ENCODE assay signal across 8 cellular contexts in genomic region chrX:40176256-40176978, GRCh38.
DNase-seq lines count a peak whose midpoint lies in the region; ATAC-seq and TF ChIP-seq lines count a peak whose summit lies in the region.

No MANE protein-coding gene starts in this region.

- DNase-seq in ELF-1 (ENCODE audit: low read depth, low spot score) (peak; percentile 24), H9 (peak; percentile 56), RKO (ENCODE audit: low spot score) (peak; percentile 53), left cardiac atrium (peak; percentile 71), prostate gland (ENCODE audit: low spot score) (peak; percentile 50), mesenteric fat pad (ENCODE audit: low spot score) (no peak), NCI-H1694 treated with DMSO at 0.1 percent for 48 hours (lab: John Stamatoyannopoulos, UW) (no peak)

- ATAC-seq in left cardiac atrium: peak; percentile 53

- H3K4me1 Mint-ChIP-seq in H9: peaks cover 20 to 22% of the 10 kb centered on the region in 2 experiments
- H3K4me1 Mint-ChIP-seq in activated naive CD8-positive, alpha-beta T cell (ENCODE audit: low read depth): peaks cover 26% of the 10 kb centered on the region

- no peak overlapping the region for H3K23ac ChIP-seq in H9 (ENCODE audit: insufficient read length, low read depth, low read length)

- no peak overlapping the region for H2BK5ac ChIP-seq in H9 (ENCODE audit: insufficient read length, low read length)

- H3T11ph ChIP-seq in H9 (ENCODE audit: low read length): no peak overlapping the region

- H3K27me3 ChIP-seq in H9 (ENCODE audit: insufficient read depth, low read length): peaks cover 20% of the 10 kb centered on the region; the same call in 1 of the 2 replicates
- no peaks in the 10 kb centered on the region for H3K27me3 ChIP-seq in prostate gland (replicated peaks; ENCODE audit: insufficient read depth)

- peak overlapping the region; percentile 13 for H3K14ac ChIP-seq in H9 (ENCODE audit: insufficient read depth, low read length)

- H3K79me1 ChIP-seq in H9 (ENCODE audit: insufficient read depth, low read depth, low read length, poor library complexity, severe bottlenecking): no peaks in the 10 kb centered on the region

- H3K27ac ChIP-seq in H9 (ENCODE audit: insufficient read length, low read depth, low read length): no peak overlapping the region
- peak overlapping the region; percentile 91 for H3K27ac ChIP-seq in prostate gland

- H4K8ac ChIP-seq in H9 (replicated peaks; ENCODE audit: insufficient read length, low read depth, low read length): no peak overlapping the region

- H3K4me2 ChIP-seq in H9 (ENCODE audit: insufficient read depth, insufficient read length, low read length): peak overlapping the region; percentile 94

- peak overlapping the region; percentile 29 for H4K91ac ChIP-seq in H9 (ENCODE audit: insufficient read length, low read depth, low read length)

- no peaks in the 10 kb centered on the region for H3K36me3 ChIP-seq in prostate gland

- WGBS in H9 (ENCODE audit: extremely low coverage, insufficient read length, low lambda C conversion rate): no CpG with 5 or more reads among the region's 86 CpGs
- WGBS in prostate gland: no CpG with 5 or more reads among the region's 86 CpGs

- peak overlapping the region; percentile 82 for H3K18ac ChIP-seq in H9 (ENCODE audit: insufficient read length, low read depth, low read length)

- TF ChIP-seq POLR2A in prostate gland (IDR thresholded peaks at IDR 0.05): no peak

- intact Hi-C loops in left cardiac atrium (cut with DNase I) (loop anchor here in 1 of 2 donors (10.0 kb wide), 2 partner anchors 88 to 162 kb away; no protein-coding TSS in a partner anchor), prostate gland (cut with DNase I) (loop anchor here (10.0 kb wide), 1 partner anchor 442 kb away; no protein-coding TSS in a partner anchor)

- no peak overlapping the region for H2AK5ac ChIP-seq in H9 (ENCODE audit: insufficient read length, low read length)

- H3K9me3 Mint-ChIP-seq in H9: peaks cover 50 to 52% of the 10 kb centered on the region in 2 experiments
- no peaks in the 10 kb centered on the region for H3K9me3 Mint-ChIP-seq in activated naive CD8-positive, alpha-beta T cell (ENCODE audit: low read depth)

- no peaks in the 10 kb centered on the region for H3K9me3 ChIP-seq in H9 (ENCODE audit: control insufficient read depth, low read depth, low read length)
- H3K9me3 ChIP-seq in prostate gland: no peaks in the 10 kb centered on the region

- H2BK12ac ChIP-seq in H9 (ENCODE audit: insufficient read length, low read depth, low read length): no peak overlapping the region

- H2BK20ac ChIP-seq in H9 (ENCODE audit: low read depth, low read length, poor library complexity, severe bottlenecking): no peak overlapping the region

- no peak overlapping the region for H4K5ac ChIP-seq in H9 (ENCODE audit: insufficient read length, low read depth, low read length)

- no peak overlapping the region for H3K4ac ChIP-seq in H9 (ENCODE audit: low read depth, low read length)

- no peak overlapping the region for H2BK120ac ChIP-seq in H9 (ENCODE audit: low read depth, low read length, poor library complexity, severe bottlenecking)

- H3K4me3 Mint-ChIP-seq in H9: peak overlapping the region; percentile 69 to 78
- peak overlapping the region; percentile 87 for H3K4me3 Mint-ChIP-seq in activated naive CD8-positive, alpha-beta T cell

- peak overlapping the region; percentile 37 to 45 for H3K4me3 ChIP-seq in prostate gland

- no peak overlapping the region for H2BK15ac ChIP-seq in H9 (ENCODE audit: low read depth, low read length)

- H2AFZ ChIP-seq in H9 (ENCODE audit: low read length): no peak overlapping the region

- peak overlapping the region; percentile 35 for H3K9ac ChIP-seq in H9 (ENCODE audit: extremely low read depth, insufficient read length, low read length)

- TF ChIP-seq CTCF in H9 (conservative IDR thresholded peaks at IDR 0.05): no peak
- no peak for TF ChIP-seq CTCF in prostate gland (IDR thresholded peaks at IDR 0.05)

- no peaks in the 10 kb centered on the region; the same call in none of the 2 replicates for H3K4me1 ChIP-seq in H9 (ENCODE audit: insufficient read depth, low read length)
- no peaks in the 10 kb centered on the region for H3K4me1 ChIP-seq in prostate gland (replicated peaks)

- no peaks in the 10 kb centered on the region for H4K20me1 ChIP-seq in H9 (ENCODE audit: control insufficient read depth, insufficient read depth, insufficient read length)

- H3K27ac Mint-ChIP-seq in H9: no peak overlapping the region
- peak overlapping the region; percentile 99 for H3K27ac Mint-ChIP-seq in activated naive CD8-positive, alpha-beta T cell

- H3K56ac ChIP-seq in H9 (ENCODE audit: insufficient read length, low read depth, low read length): no peak overlapping the region

- H3K27me3 Mint-ChIP-seq in H9 (ENCODE audit: low read depth): peaks cover 56% of the 10 kb centered on the region
- H3K27me3 Mint-ChIP-seq in activated naive CD8-positive, alpha-beta T cell: no peaks in the 10 kb centered on the region

- peaks cover 4 to 9% (median 7%) of the 10 kb centered on the region in 3 experiments; a peak in 6 of 7 replicates for H3K36me3 Mint-ChIP-seq in H9 (ENCODE audit: insufficient read depth in 1 of 3, low read depth in 3 of 3)
- no peaks in the 10 kb centered on the region for H3K36me3 Mint-ChIP-seq in activated naive CD8-positive, alpha-beta T cell

- no peaks in the 10 kb centered on the region for H3K79me2 ChIP-seq in H9 (ENCODE audit: insufficient read depth, low read length)

- H3K23me2 ChIP-seq in H9 (ENCODE audit: insufficient read length, low read depth, low read length, poor library complexity, severe bottlenecking): peaks cover 30% of the 10 kb centered on the region

Comparison
In these comparisons a context has a peak if more than half of its experiments do, and no peak if none do; other contexts are left out.
1. DNase-seq: peak in ELF-1 (single experiment), H9 (single experiment), RKO (single experiment), left cardiac atrium (single experiment) and prostate gland (single experiment); none in mesenteric fat pad (single experiment) and NCI-H1694 treated with DMSO at 0.1 percent for 48 hours (single experiment).